ENCODE assay signal across 19 cellular contexts in genomic region chr20:35729836-35730582, GRCh38. TPM values are rescaled to one million over a fixed set of nuclear protein-coding genes. Genes with fewer than 3 reads are reported as not detected.
A peak's percentile ranks its signal among the peaks of the same experiment; 100 is the strongest.
DNase-seq lines count a peak whose midpoint lies in the region; ATAC-seq and TF ChIP-seq lines count a peak whose summit lies in the region.
"Had no signal": no experiment of that assay in that cellular context is flagged by ENCODE, and none has a peak within 500 bp of the region (broad histone marks: within the 10 kb centered on the region; RNA-seq: fewer than 3 reads in every experiment).

No MANE protein-coding gene starts in this region.

- peaks cover 89% of the 10 kb centered on the region for H3K36me3 Mint-ChIP-seq in CD8-positive, alpha-beta T cell
- peaks cover 3 to 40% (median 32%) of the 10 kb centered on the region in 5 donors for H3K36me3 Mint-ChIP-seq in naive thymus-derived CD4-positive, alpha-beta T cell

- H3K4me3 ChIP-seq in ACC112 (ENCODE audit: low read depth, low read length) (no peak overlapping the region), adipocyte (ENCODE audit: low read length) (peak overlapping the region; percentile 10), ovary (no peak overlapping the region)
- no peak overlapping the region for H3K4me3 ChIP-seq in CD8-positive, alpha-beta T cell (ENCODE audit: low read depth, low read length)
- no peak overlapping the region for H3K4me3 ChIP-seq in naive thymus-derived CD4-positive, alpha-beta T cell (ENCODE audit: low read length)
- H3K4me3 ChIP-seq: thoracic aorta had no signal

- H3K4me1 ChIP-seq in ACC112 (ENCODE audit: control insufficient read depth, insufficient read depth, low read length, unreplicated experiment) (peaks cover 27% of the 10 kb centered on the region), adipocyte (ENCODE audit: control insufficient read depth, insufficient read depth, low read length) (peaks cover 44% of the 10 kb centered on the region), ovary (ENCODE audit: insufficient read depth) (peaks cover 11% of the 10 kb centered on the region)
- H3K4me1 ChIP-seq in CD8-positive, alpha-beta T cell (ENCODE audit: insufficient read depth, low read length), result peaks cover 55% of the 10 kb centered on the region
- peaks cover 37 to 51% of the 10 kb centered on the region in 2 donors for H3K4me1 ChIP-seq in naive thymus-derived CD4-positive, alpha-beta T cell (ENCODE audit: control insufficient read depth in 2 of 2, insufficient read depth in 2 of 2, low read length in 2 of 2)

- H3K36me3 ChIP-seq in ACC112 (ENCODE audit: insufficient read depth, low read length) (peaks cover 78% of the 10 kb centered on the region), adipocyte (ENCODE audit: control insufficient read depth, insufficient read depth, low read length, severe bottlenecking) (peaks cover 98% of the 10 kb centered on the region), ovary (no peaks in the 10 kb centered on the region)
- H3K36me3 ChIP-seq in CD8-positive, alpha-beta T cell (ENCODE audit: insufficient read depth, low read length), result peaks cover 85% of the 10 kb centered on the region
- H3K36me3 ChIP-seq in naive thymus-derived CD4-positive, alpha-beta T cell (ENCODE audit: control insufficient read depth in 2 of 3, insufficient read depth in 3 of 3, low read length in 3 of 3), result peaks cover 46 to 97% (median 75%) of the 10 kb centered on the region in 3 experiments

- no peak overlapping the region for H3K27ac Mint-ChIP-seq in CD8-positive, alpha-beta T cell
- H3K27ac Mint-ChIP-seq in naive thymus-derived CD4-positive, alpha-beta T cell, result peak overlapping the region in 3 of 9 donors; percentile 37 to 75 (median 48)

- no peak for TF ChIP-seq EP300 in ovary (IDR thresholded peaks at IDR 0.05)

- no peaks in the 10 kb centered on the region for H3K9me3 ChIP-seq in CD8-positive, alpha-beta T cell (ENCODE audit: low read length)
- H3K9me3 ChIP-seq in adipocyte (ENCODE audit: control insufficient read depth, low read length) (no peaks in the 10 kb centered on the region), ovary (no peaks in the 10 kb centered on the region)
- no peaks in the 10 kb centered on the region for H3K9me3 ChIP-seq in naive thymus-derived CD4-positive, alpha-beta T cell (ENCODE audit: control insufficient read depth in 2 of 3, low read length in 3 of 3)
- H3K9me3 ChIP-seq: thoracic aorta had no signal

- H3K9ac ChIP-seq in adipocyte (ENCODE audit: low read length), result peak overlapping the region; percentile 63

- TF ChIP-seq CTCF in CD8-positive, alpha-beta T cell (IDR thresholded peaks at IDR 0.05), result no peak
- no peak for TF ChIP-seq CTCF in ovary (IDR thresholded peaks at IDR 0.05)

- no peak for DNase-seq in CD8-positive, alpha-beta T cell
- DNase-seq in adipocyte (ENCODE audit: low read depth) (no peak), ovary (no peak)
- DNase-seq in naive thymus-derived CD4-positive, alpha-beta T cell, result no peak
- DNase-seq in NK-92 treated with Interleukin-12 subunit alpha and Interleukin-12 subunit beta, amount 100 ng/mL, for 24 hours (lab: John Stamatoyannopoulos, UW), result no peak
- DNase-seq: anterior cingulate cortex; cerebellar nuclear complex; effector memory CD4-positive, alpha-beta T cell; EL; KBM-7; midbrain; MV-4-11; NCI-H187; NCI-H2227 treated with DMSO at 0.1 percent for 48 hours; stimulated activated CD4-positive, alpha-beta T cell treated with anti-CD3 and anti-CD28 coated beads, Interleukin-12 subunit alpha, Interleukin-12 subunit beta, amount 100 ng/mL, for 4 hours; stimulated activated CD8-positive, alpha-beta memory T cell treated with anti-CD3 and anti-CD28 coated beads, Interleukin-4, amount 100 ng/mL, for 48 hours had no signal

- peaks cover 88% of the 10 kb centered on the region for H3K79me2 ChIP-seq in ACC112 (ENCODE audit: control insufficient read depth, insufficient read depth, low read length, unreplicated experiment)

- H3K27me3 ChIP-seq in ACC112 (ENCODE audit: insufficient read depth, low read length) (no peaks in the 10 kb centered on the region), adipocyte (replicated peaks; ENCODE audit: control insufficient read depth, insufficient read depth, low read length) (no peaks in the 10 kb centered on the region), ovary (no peaks in the 10 kb centered on the region)
- H3K27me3 ChIP-seq in CD8-positive, alpha-beta T cell (ENCODE audit: insufficient read depth, low read length), result no peaks in the 10 kb centered on the region
- H3K27me3 ChIP-seq in naive thymus-derived CD4-positive, alpha-beta T cell (ENCODE audit: control insufficient read depth in 2 of 2, insufficient read depth in 2 of 2, low read length in 2 of 2), result no peaks in the 10 kb centered on the region

- ATAC-seq in CD8-positive, alpha-beta T cell, result no peak
- ATAC-seq in naive thymus-derived CD4-positive, alpha-beta T cell, result no peak
- ATAC-seq in GM19035 (IDR thresholded peaks at IDR 0.05; ENCODE audit: unreplicated experiment), result no peak

- CTCF ChIA-PET in CD8-positive, alpha-beta T cell (lab: Charles Lee), result interaction anchor here (0.6 to 1.6 kb wide), 3 partner anchors 9 to 264 kb away, joined by 3 to 4 read pairs (median 3); no protein-coding TSS in a partner anchor
- CTCF ChIA-PET in naive thymus-derived CD4-positive, alpha-beta T cell (lab: Charles Lee), result no interaction called here

- intact Hi-C loops in CD8-positive, alpha-beta T cell (cut with DNase I, micrococcal nuclease), result loop anchor here (2.0 to 10.0 kb wide), 2 partner anchors 19 to 45 kb away; partner anchors contain the start of gene PHF20 (in 2 of the 2)
- intact Hi-C loops in naive thymus-derived CD4-positive, alpha-beta T cell (cut with micrococcal nuclease), result loop anchor here (2.0 to 10.0 kb wide), 3 partner anchors 19 to 1202 kb away; partner anchors contain the start of gene PHF20 (in 1 of the 2)
- intact Hi-C loops in ovary (cut with DNase I), result loop anchor here in 1 of 4 donors (10.0 kb wide), 1 partner anchor 155 kb away; no protein-coding TSS in a partner anchor

- peaks cover 66% of the 10 kb centered on the region for H3K4me1 Mint-ChIP-seq in CD8-positive, alpha-beta T cell (ENCODE audit: low read depth)
- H3K4me1 Mint-ChIP-seq in naive thymus-derived CD4-positive, alpha-beta T cell, result peaks cover 32 to 72% (median 60%) of the 10 kb centered on the region in 7 donors

- no peak overlapping the region for H2AFZ ChIP-seq in ACC112 (ENCODE audit: low read length, unreplicated experiment)

- no peaks in the 10 kb centered on the region for H3K27me3 Mint-ChIP-seq in CD8-positive, alpha-beta T cell (ENCODE audit: low read depth)
- no peaks in the 10 kb centered on the region for H3K27me3 Mint-ChIP-seq in naive thymus-derived CD4-positive, alpha-beta T cell

- peak overlapping the region; percentile 16 for H3K4me3 Mint-ChIP-seq in CD8-positive, alpha-beta T cell
- H3K4me3 Mint-ChIP-seq in naive thymus-derived CD4-positive, alpha-beta T cell, result peak overlapping the region in 6 of 10 donors; percentile 9 to 54 (median 34)

- peak overlapping the region; percentile 5 for H3K27ac ChIP-seq in ACC112 (ENCODE audit: low read depth, low read length)
- H3K27ac ChIP-seq in CD8-positive, alpha-beta T cell (ENCODE audit: low read depth, low read length), result no peak overlapping the region
- no peak overlapping the region for H3K27ac ChIP-seq in naive thymus-derived CD4-positive, alpha-beta T cell (ENCODE audit: low read depth, low read length)
- no peak overlapping the region for H3K27ac ChIP-seq in ovary
- H3K27ac ChIP-seq: thoracic aorta had no signal

- POLR2A ChIA-PET in CD8-positive, alpha-beta T cell (lab: Charles Lee), result interaction anchor here (0.6 to 2.4 kb wide), 7 partner anchors 9 to 115 kb away, joined by 3 to 10 read pairs (median 4); partner anchors contain the start of genes NFS1, RBM39 and ROMO1
- POLR2A ChIA-PET in naive thymus-derived CD4-positive, alpha-beta T cell (lab: Charles Lee), result interaction anchor here (0.7 to 5.5 kb wide), 7 partner anchors 9 to 267 kb away, joined by 4 to 35 read pairs (median 7); partner anchors contain the start of genes PHF20 and RBM39

- 46 to 61% (median 55%) methylated on average over 2 of the region's 2 CpGs for WGBS in ovary, 3 donors

- H3K9me3 Mint-ChIP-seq in CD8-positive, alpha-beta T cell, result no peaks in the 10 kb centered on the region
- peaks cover 0 to 10% (median 0%) of the 10 kb centered on the region in 11 donors for H3K9me3 Mint-ChIP-seq in naive thymus-derived CD4-positive, alpha-beta T cell

- no peak for TF ChIP-seq POLR2A in ovary (IDR thresholded peaks at IDR 0.05)

RNA-seq across cellular contexts. Expression of gene RBM39, which starts 12.1 kb away (rescaled TPM):
- 1,000 to 10,000 TPM; 1,168 to 1,202 TPM for total RNA-seq in CD8-positive, alpha-beta T cell
- total RNA-seq in naive thymus-derived CD4-positive, alpha-beta T cell, result 1,000 to 10,000 TPM in 2 of 5 experiments, 100 to 1,000 TPM in 3; 372 to 1,041 (median 699) TPM
- polyA plus RNA-seq in naive thymus-derived CD4-positive, alpha-beta T cell, result 100 to 1,000 TPM; 100 to 152 TPM
- 100 to 1,000 TPM; 277 to 389 (median 356) TPM for total RNA-seq in ovary
- polyA plus RNA-seq in ovary, result 100 to 1,000 TPM; 247 to 269 TPM

RNA-seq across cellular contexts. Expression of gene ROMO1, which starts 30.8 kb away (rescaled TPM):
- total RNA-seq in CD8-positive, alpha-beta T cell, result 10 to 100 TPM; 39.2 to 43.8 TPM
- 10 to 100 TPM; 33.2 to 85.5 (median 38.5) TPM for total RNA-seq in naive thymus-derived CD4-positive, alpha-beta T cell
- polyA plus RNA-seq in naive thymus-derived CD4-positive, alpha-beta T cell, result 100 to 1,000 TPM; 269 to 293 TPM
- total RNA-seq in ovary, result 100 to 1,000 TPM in 6 of 7 donors, 10 to 100 TPM in 1; 98.7 to 404 (median 112) TPM
- polyA plus RNA-seq in ovary, result 100 to 1,000 TPM in 1 of 2 donors, 10 to 100 TPM in 1; 23.2 to 195 TPM

RNA-seq across cellular contexts. Expression of gene NFS1, which starts 30.9 kb away (rescaled TPM):
- total RNA-seq in CD8-positive, alpha-beta T cell, result 10 to 100 TPM; 10.7 to 13.1 TPM
- 10 to 100 TPM; 18.2 to 41.1 (median 35.0) TPM for total RNA-seq in naive thymus-derived CD4-positive, alpha-beta T cell
- 10 to 100 TPM in 1 of 2 donors, 1 to 10 TPM in 1; 9.7 to 27.7 TPM for polyA plus RNA-seq in naive thymus-derived CD4-positive, alpha-beta T cell
- total RNA-seq in ovary, result 10 to 100 TPM; 17.3 to 33.7 (median 29.4) TPM
- 10 to 100 TPM; 26.8 to 58.1 TPM for polyA plus RNA-seq in ovary

RNA-seq across cellular contexts. Expression of gene PHF20, which starts 41.8 kb away (rescaled TPM):
- 100 to 1,000 TPM; 101 to 107 TPM for total RNA-seq in CD8-positive, alpha-beta T cell
- 100 to 1,000 TPM in 2 of 5 experiments, 10 to 100 TPM in 3; 57.5 to 157 (median 78.0) TPM for total RNA-seq in naive thymus-derived CD4-positive, alpha-beta T cell
- polyA plus RNA-seq in naive thymus-derived CD4-positive, alpha-beta T cell, result 100 to 1,000 TPM in 1 of 2 donors, 10 to 100 TPM in 1; 99.9 to 138 TPM
- 10 to 100 TPM; 41.4 to 70.0 (median 48.0) TPM for total RNA-seq in ovary
- polyA plus RNA-seq in ovary, result 10 to 100 TPM; 17.6 to 35.1 TPM
